ENCODE assay signal across 1 cellular context in the genomic region with DNA sequence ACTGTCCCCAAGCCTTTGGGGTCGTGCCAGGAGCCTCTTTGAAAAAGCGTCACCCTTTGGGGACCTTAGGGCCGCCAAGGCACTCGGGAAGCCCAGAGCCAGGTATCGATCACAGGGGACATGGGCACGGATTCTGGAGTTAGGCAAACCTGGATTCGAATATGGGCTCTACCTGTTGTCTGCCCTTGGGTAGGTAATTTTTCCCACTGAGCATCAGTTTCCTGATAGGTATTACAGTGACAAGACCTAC.
A peak's percentile ranks its signal among the peaks of the same experiment; 100 is the strongest.
TF ChIP-seq lines count a peak whose summit lies in the region.

No MANE protein-coding gene starts in this region.

TF ChIP-seq in H1, 55 proteins besides CTCF, POLR2A, EP300 and RAD21:
- TF ChIP-seq EZH2 (IDR thresholded peaks at IDR 0.05; ENCODE audit: low read depth, low read length, severe bottlenecking) (peak; percentile 34), PHF8 (conservative IDR thresholded peaks at IDR 0.05; ENCODE audit: low read depth, low read length) (no peak)
